Comparison of ENCODE assay signal across 1 cellular context in the genomic region with DNA sequence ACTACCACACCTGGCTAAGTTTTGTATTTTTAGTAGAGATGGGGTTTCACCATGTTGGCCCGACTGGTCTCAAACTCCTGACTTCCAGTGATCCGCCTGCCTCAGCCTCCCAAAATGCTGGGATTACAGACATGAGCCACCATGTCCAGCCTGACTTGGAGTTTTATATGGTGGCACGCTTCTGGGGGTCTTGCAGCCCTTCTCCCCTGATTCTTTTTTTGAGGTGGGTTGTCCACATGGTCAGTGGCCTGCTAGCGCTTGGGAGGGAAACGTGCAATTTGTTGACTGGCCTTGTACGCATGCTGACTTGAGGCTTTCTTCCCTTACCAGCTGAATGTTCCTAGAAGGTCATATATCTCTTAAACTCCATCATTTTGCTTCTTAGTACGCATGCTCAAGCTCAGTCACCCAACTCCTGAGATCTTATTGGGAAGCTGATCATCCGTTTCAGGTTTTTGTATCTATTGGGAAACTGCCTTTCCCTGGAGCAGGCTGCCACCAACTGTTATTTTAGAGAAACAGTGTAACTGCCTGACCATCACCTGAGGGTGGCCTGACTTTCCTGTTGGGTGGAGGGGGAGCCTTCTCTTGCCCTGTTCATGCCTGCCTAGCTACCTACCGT.
TF ChIP-seq lines count a peak whose summit lies in the region.

No MANE protein-coding gene starts in this region.

TF ChIP-seq in HepG2, 621 proteins besides CTCF, POLR2A, EP300 and RAD21 (continued from another document and continues in another):
- TF ChIP-seq, protein P1, sequence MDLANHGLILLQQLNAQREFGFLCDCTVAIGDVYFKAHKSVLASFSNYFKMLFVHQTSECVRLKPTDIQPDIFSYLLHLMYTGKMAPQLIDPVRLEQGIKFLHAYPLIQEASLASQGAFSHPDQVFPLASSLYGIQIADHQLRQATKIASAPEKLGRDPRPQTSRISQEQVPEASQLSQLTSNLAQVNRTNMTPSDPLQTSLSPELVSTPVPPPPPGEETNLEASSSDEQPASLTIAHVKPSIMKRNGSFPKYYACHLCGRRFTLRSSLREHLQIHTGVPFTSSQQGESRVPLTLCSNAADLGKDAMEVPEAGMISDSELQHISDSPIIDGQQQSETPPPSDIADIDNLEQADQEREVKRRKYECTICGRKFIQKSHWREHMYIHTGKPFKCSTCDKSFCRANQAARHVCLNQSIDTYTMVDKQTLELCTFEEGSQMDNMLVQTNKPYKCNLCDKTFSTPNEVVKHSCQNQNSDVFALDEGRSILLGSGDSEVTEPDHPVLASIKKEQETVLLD (CRISPR knock-in tag; IDR thresholded peaks at IDR 0.05; ENCODE audit: low read depth) = no peak
- TF ChIP-seq ZNF17 (CRISPR knock-in tag; IDR thresholded peaks at IDR 0.05) = no peak
- TF ChIP-seq ZNF446 (CRISPR knock-in tag; IDR thresholded peaks at IDR 0.05) = no peak
- no peak for TF ChIP-seq ZNF737 (CRISPR knock-in tag; IDR thresholded peaks at IDR 0.05; ENCODE audit: borderline replicate concordance)
- no peak for TF ChIP-seq ZSCAN31 (CRISPR knock-in tag; IDR thresholded peaks at IDR 0.05; ENCODE audit: low read depth)
- TF ChIP-seq, protein P2, sequence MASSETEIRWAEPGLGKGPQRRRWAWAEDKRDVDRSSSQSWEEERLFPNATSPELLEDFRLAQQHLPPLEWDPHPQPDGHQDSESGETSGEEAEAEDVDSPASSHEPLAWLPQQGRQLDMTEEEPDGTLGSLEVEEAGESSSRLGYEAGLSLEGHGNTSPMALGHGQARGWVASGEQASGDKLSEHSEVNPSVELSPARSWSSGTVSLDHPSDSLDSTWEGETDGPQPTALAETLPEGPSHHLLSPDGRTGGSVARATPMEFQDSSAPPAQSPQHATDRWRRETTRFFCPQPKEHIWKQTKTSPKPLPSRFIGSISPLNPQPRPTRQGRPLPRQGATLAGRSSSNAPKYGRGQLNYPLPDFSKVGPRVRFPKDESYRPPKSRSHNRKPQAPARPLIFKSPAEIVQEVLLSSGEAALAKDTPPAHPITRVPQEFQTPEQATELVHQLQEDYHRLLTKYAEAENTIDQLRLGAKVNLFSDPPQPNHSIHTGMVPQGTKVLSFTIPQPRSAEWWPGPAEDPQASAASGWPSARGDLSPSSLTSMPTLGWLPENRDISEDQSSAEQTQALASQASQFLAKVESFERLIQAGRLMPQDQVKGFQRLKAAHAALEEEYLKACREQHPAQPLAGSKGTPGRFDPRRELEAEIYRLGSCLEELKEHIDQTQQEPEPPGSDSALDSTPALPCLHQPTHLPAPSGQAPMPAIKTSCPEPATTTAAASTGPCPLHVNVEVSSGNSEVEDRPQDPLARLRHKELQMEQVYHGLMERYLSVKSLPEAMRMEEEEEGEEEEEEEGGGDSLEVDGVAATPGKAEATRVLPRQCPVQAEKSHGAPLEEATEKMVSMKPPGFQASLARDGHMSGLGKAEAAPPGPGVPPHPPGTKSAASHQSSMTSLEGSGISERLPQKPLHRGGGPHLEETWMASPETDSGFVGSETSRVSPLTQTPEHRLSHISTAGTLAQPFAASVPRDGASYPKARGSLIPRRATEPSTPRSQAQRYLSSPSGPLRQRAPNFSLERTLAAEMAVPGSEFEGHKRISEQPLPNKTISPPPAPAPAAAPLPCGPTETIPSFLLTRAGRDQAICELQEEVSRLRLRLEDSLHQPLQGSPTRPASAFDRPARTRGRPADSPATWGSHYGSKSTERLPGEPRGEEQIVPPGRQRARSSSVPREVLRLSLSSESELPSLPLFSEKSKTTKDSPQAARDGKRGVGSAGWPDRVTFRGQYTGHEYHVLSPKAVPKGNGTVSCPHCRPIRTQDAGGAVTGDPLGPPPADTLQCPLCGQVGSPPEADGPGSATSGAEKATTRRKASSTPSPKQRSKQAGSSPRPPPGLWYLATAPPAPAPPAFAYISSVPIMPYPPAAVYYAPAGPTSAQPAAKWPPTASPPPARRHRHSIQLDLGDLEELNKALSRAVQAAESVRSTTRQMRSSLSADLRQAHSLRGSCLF (CRISPR knock-in tag; IDR thresholded peaks at IDR 0.05; ENCODE audit: borderline replicate concordance) = no peak
- TF ChIP-seq, protein P3, sequence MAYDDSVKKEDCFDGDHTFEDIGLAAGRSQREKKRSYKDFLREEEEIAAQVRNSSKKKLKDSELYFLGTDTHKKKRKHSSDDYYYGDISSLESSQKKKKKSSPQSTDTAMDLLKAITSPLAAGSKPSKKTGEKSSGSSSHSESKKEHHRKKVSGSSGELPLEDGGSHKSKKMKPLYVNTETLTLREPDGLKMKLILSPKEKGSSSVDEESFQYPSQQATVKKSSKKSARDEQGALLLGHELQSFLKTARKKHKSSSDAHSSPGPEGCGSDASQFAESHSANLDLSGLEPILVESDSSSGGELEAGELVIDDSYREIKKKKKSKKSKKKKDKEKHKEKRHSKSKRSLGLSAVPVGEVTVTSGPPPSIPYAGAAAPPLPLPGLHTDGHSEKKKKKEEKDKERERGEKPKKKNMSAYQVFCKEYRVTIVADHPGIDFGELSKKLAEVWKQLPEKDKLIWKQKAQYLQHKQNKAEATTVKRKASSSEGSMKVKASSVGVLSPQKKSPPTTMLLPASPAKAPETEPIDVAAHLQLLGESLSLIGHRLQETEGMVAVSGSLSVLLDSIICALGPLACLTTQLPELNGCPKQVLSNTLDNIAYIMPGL (CRISPR knock-in tag; IDR thresholded peaks at IDR 0.05; ENCODE audit: borderline replicate concordance in 1 of 2, low read depth in 1 of 2) = no peak
- no peak for TF ChIP-seq ZNF235 (CRISPR knock-in tag; IDR thresholded peaks at IDR 0.05; ENCODE audit: borderline replicate concordance)
- no peak for TF ChIP-seq KLF11 (CRISPR knock-in tag; IDR thresholded peaks at IDR 0.05)
- TF ChIP-seq, protein P4, sequence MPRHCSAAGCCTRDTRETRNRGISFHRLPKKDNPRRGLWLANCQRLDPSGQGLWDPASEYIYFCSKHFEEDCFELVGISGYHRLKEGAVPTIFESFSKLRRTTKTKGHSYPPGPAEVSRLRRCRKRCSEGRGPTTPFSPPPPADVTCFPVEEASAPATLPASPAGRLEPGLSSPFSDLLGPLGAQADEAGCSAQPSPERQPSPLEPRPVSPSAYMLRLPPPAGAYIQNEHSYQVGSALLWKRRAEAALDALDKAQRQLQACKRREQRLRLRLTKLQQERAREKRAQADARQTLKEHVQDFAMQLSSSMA (CRISPR knock-in tag; IDR thresholded peaks at IDR 0.05) = peak; percentile 46; the same call in 1 of the 2 replicates
- TF ChIP-seq CHD4 (IDR thresholded peaks at IDR 0.05; ENCODE audit: borderline replicate concordance, low read length) = 0 out of 2 replicates have a peak, but pooled peaks have one; percentile 16
- peak; percentile 83 for TF ChIP-seq ZNF781 (CRISPR knock-in tag; IDR thresholded peaks at IDR 0.05; ENCODE audit: borderline replicate concordance, not compliant biosample characterization)
- no peak for TF ChIP-seq BRD4 (CRISPR knock-in tag; IDR thresholded peaks at IDR 0.05)
- TF ChIP-seq NR2F2 (IDR thresholded peaks at IDR 0.05; ENCODE audit: borderline replicate concordance, low read depth) = 0 out of 2 replicates have a peak, but pooled peaks have one; percentile 5
- TF ChIP-seq TOE1 (CRISPR knock-in tag; IDR thresholded peaks at IDR 0.05) = no peak
- TF ChIP-seq GATA4 (IDR thresholded peaks at IDR 0.05; ENCODE audit: borderline replicate concordance, low read depth) = no peak
- TF ChIP-seq, protein P5, sequence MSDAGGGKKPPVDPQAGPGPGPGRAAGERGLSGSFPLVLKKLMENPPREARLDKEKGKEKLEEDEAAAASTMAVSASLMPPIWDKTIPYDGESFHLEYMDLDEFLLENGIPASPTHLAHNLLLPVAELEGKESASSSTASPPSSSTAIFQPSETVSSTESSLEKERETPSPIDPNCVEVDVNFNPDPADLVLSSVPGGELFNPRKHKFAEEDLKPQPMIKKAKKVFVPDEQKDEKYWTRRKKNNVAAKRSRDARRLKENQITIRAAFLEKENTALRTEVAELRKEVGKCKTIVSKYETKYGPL (CRISPR knock-in tag; IDR thresholded peaks at IDR 0.05) = no peak
- no peak for TF ChIP-seq ZMAT3 (CRISPR knock-in tag; conservative IDR thresholded peaks at IDR 0.05)
- TF ChIP-seq ZNF569 (CRISPR knock-in tag; IDR thresholded peaks at IDR 0.05; ENCODE audit: borderline replicate concordance) = no peak
- 0 out of 2 replicates have a peak, but pooled peaks have one; percentile 15 for TF ChIP-seq RCOR2 (CRISPR knock-in tag; IDR thresholded peaks at IDR 0.05)
- 0 out of 2 replicates have a peak, but pooled peaks have one; percentile 12 for TF ChIP-seq ZBTB3 (CRISPR knock-in tag; IDR thresholded peaks at IDR 0.05; ENCODE audit: borderline replicate concordance, low read depth)
- TF ChIP-seq REPIN1 (CRISPR knock-in tag; IDR thresholded peaks at IDR 0.05; ENCODE audit: borderline replicate concordance, low read depth) = no peak
- no peak for TF ChIP-seq HMGA1 (CRISPR knock-in tag; conservative IDR thresholded peaks at IDR 0.05)
- TF ChIP-seq, protein P6, sequence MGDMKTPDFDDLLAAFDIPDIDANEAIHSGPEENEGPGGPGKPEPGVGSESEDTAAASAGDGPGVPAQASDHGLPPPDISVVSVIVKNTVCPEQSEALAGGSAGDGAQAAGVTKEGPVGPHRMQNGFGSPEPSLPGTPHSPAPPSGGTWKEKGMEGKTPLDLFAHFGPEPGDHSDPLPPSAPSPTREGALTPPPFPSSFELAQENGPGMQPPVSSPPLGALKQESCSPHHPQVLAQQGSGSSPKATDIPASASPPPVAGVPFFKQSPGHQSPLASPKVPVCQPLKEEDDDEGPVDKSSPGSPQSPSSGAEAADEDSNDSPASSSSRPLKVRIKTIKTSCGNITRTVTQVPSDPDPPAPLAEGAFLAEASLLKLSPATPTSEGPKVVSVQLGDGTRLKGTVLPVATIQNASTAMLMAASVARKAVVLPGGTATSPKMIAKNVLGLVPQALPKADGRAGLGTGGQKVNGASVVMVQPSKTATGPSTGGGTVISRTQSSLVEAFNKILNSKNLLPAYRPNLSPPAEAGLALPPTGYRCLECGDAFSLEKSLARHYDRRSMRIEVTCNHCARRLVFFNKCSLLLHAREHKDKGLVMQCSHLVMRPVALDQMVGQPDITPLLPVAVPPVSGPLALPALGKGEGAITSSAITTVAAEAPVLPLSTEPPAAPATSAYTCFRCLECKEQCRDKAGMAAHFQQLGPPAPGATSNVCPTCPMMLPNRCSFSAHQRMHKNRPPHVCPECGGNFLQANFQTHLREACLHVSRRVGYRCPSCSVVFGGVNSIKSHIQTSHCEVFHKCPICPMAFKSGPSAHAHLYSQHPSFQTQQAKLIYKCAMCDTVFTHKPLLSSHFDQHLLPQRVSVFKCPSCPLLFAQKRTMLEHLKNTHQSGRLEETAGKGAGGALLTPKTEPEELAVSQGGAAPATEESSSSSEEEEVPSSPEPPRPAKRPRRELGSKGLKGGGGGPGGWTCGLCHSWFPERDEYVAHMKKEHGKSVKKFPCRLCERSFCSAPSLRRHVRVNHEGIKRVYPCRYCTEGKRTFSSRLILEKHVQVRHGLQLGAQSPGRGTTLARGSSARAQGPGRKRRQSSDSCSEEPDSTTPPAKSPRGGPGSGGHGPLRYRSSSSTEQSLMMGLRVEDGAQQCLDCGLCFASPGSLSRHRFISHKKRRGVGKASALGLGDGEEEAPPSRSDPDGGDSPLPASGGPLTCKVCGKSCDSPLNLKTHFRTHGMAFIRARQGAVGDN (CRISPR knock-in tag; IDR thresholded peaks at IDR 0.05) = peak; percentile 32; the same call in 1 of the 2 replicates
- TF ChIP-seq ZBTB20 (CRISPR knock-in tag; IDR thresholded peaks at IDR 0.05; ENCODE audit: borderline replicate concordance, low read depth) = peak; percentile 53
- 0 out of 2 replicates have a peak, but pooled peaks have one; percentile 30 for TF ChIP-seq ZNF749 (CRISPR knock-in tag; IDR thresholded peaks at IDR 0.05; ENCODE audit: borderline replicate concordance)
- no peak for TF ChIP-seq ZNF674 (CRISPR knock-in tag; IDR thresholded peaks at IDR 0.05; ENCODE audit: low read depth)
- TF ChIP-seq, protein P7, sequence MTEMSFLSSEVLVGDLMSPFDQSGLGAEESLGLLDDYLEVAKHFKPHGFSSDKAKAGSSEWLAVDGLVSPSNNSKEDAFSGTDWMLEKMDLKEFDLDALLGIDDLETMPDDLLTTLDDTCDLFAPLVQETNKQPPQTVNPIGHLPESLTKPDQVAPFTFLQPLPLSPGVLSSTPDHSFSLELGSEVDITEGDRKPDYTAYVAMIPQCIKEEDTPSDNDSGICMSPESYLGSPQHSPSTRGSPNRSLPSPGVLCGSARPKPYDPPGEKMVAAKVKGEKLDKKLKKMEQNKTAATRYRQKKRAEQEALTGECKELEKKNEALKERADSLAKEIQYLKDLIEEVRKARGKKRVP (CRISPR knock-in tag; IDR thresholded peaks at IDR 0.05) = no peak
- peak; percentile 34; the same call in 1 of the 2 replicates for TF ChIP-seq ZSCAN21 (CRISPR knock-in tag; IDR thresholded peaks at IDR 0.05; ENCODE audit: borderline replicate concordance)
- TF ChIP-seq, protein P8, sequence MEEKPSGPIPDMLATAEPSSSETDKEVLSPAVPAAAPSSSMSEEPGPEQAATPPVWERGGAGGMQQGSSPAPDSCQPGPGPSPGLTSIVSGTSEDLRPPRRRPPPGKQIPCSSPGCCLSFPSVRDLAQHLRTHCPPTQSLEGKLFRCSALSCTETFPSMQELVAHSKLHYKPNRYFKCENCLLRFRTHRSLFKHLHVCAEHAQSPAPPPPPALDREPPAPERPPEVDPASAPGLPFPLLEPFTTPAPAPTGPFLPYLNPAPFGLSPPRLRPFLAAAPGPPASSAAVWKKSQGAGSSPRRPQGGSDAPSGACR (CRISPR knock-in tag; IDR thresholded peaks at IDR 0.05) = 0 out of 2 replicates have a peak, but pooled peaks have one; percentile 10
- no peak for TF ChIP-seq ZNF382 (CRISPR knock-in tag; IDR thresholded peaks at IDR 0.05; ENCODE audit: borderline replicate concordance)
- no peak for TF ChIP-seq MIXL1 (CRISPR knock-in tag; IDR thresholded peaks at IDR 0.05)
- no peak for TF ChIP-seq ADNP (CRISPR knock-in tag; IDR thresholded peaks at IDR 0.05)
- no peak for TF ChIP-seq ZNF33A (CRISPR knock-in tag; IDR thresholded peaks at IDR 0.05; ENCODE audit: borderline replicate concordance)
- TF ChIP-seq ZNF468 (CRISPR knock-in tag; IDR thresholded peaks at IDR 0.05) = no peak
- TF ChIP-seq ZNF556 (CRISPR knock-in tag; IDR thresholded peaks at IDR 0.05; ENCODE audit: borderline replicate concordance) = no peak
- TF ChIP-seq, protein P9, sequence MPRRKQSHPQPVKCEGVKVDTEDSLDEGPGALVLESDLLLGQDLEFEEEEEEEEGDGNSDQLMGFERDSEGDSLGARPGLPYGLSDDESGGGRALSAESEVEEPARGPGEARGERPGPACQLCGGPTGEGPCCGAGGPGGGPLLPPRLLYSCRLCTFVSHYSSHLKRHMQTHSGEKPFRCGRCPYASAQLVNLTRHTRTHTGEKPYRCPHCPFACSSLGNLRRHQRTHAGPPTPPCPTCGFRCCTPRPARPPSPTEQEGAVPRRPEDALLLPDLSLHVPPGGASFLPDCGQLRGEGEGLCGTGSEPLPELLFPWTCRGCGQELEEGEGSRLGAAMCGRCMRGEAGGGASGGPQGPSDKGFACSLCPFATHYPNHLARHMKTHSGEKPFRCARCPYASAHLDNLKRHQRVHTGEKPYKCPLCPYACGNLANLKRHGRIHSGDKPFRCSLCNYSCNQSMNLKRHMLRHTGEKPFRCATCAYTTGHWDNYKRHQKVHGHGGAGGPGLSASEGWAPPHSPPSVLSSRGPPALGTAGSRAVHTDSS (CRISPR knock-in tag; conservative IDR thresholded peaks at IDR 0.05) = no peak
- TF ChIP-seq ZNF530 (CRISPR knock-in tag; IDR thresholded peaks at IDR 0.05; ENCODE audit: low read depth) = no peak
- TF ChIP-seq KDM5B (CRISPR knock-in tag; IDR thresholded peaks at IDR 0.05; ENCODE audit: borderline replicate concordance) = no peak
- no peak for TF ChIP-seq SOX6 (IDR thresholded peaks at IDR 0.05)
- peak; percentile 9; the same call in 1 of the 2 replicates for TF ChIP-seq SOX6 (CRISPR knock-in tag; IDR thresholded peaks at IDR 0.05)
- no peak for TF ChIP-seq MAZ (IDR thresholded peaks at IDR 0.05; ENCODE audit: borderline replicate concordance, low read depth, low read length)
- no peak for TF ChIP-seq MAZ (CRISPR knock-in tag; IDR thresholded peaks at IDR 0.05; ENCODE audit: low read depth)
- TF ChIP-seq NRL (CRISPR knock-in tag; IDR thresholded peaks at IDR 0.05; ENCODE audit: borderline replicate concordance) = no peak
